7 cellular contexts compared by ENCODE assay signal in the genomic region with DNA sequence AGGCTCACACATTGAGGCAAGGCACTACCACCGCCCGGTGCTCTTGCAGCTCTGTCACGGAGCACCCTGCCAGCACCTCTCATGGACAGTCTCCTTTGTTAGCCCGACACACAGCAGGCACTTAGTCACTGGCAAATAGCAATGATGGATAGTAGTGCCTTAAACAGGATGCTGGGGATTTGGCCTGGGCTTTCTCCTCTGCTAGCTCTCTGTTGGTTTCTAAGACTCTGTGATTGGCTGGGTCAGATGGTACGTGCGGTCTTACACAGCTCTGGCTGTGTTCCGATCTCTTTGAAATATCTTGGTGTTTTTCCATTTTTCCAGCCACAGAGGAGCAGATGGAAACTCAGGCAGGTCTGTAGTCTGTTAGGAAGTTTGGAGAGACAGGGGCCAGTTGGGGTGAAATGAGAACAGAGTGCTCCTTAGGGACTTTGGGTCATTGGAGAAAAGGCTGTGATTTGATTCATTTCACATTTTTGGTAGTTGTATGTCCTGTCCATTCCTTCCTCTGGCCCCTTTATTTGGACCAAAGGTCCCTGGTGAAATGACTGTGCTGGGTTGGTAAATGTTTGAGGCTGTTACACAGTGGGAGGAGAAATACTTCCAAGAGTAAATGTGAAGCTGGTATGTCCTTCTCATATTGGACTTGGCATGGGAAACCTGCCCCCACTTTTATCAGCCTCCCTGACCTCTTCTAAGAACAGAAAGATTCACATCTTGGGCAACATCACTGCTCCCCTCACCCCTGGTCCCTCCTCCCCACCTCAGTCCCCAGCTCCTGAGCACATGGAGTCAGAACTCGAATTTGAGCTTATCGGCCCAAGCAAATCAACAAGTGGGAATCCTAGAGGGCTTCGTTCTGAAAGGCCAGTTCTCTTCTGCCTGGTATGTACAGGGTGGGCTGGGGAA. TPM values are rescaled to one million over a fixed set of nuclear protein-coding genes. Genes with fewer than 3 reads are reported as not detected.
DNase-seq lines count a peak whose midpoint lies in the region; ATAC-seq and TF ChIP-seq lines count a peak whose summit lies in the region.

No MANE protein-coding gene starts in this region.

- H3K9me3 ChIP-seq in adipocyte (ENCODE audit: control insufficient read depth, low read length), result no peaks in the 10 kb centered on the region
- no peaks in the 10 kb centered on the region for H3K9me3 ChIP-seq in suprapubic skin
- no peaks in the 10 kb centered on the region for H3K9me3 ChIP-seq in trophoblast cell (ENCODE audit: insufficient read depth, low read depth, low read length)

- no peak overlapping the region for H2AK5ac ChIP-seq in trophoblast cell (ENCODE audit: low read length)

- POLR2A ChIA-PET in RWPE1 (lab: Yijun Ruan, JAX; ENCODE audit: low non-redundant PET), result interaction anchor here (1.2 kb wide), 1 partner anchor 23 kb away, joined by 6 read pairs; a partner anchor contains a TSS

- no peak overlapping the region for H3K4me2 ChIP-seq in trophoblast cell (ENCODE audit: low read length)

- DNase-seq in HS-5 (ENCODE audit: low read depth), result peak; percentile 97
- peak; percentile 91 for DNase-seq in adipocyte (ENCODE audit: low read depth)
- peak; percentile 80 for DNase-seq in islet precursor cell
- no peak for DNase-seq in suprapubic skin (ENCODE audit: low spot score in 2 of 2)
- no peak for DNase-seq in trophoblast cell
- no peak for DNase-seq in RWPE1 (ENCODE audit: low spot score)

- ATAC-seq in HG03135 (IDR thresholded peaks at IDR 0.05; ENCODE audit: unreplicated experiment), result no peak

- H3K36me3 ChIP-seq in adipocyte (ENCODE audit: control insufficient read depth, insufficient read depth, low read length, severe bottlenecking) (peaks cover 13% of the 10 kb centered on the region), suprapubic skin (no peaks in the 10 kb centered on the region), trophoblast cell (ENCODE audit: control insufficient read depth in 1 of 2, insufficient read depth in 2 of 2, low read length in 2 of 2) (no peaks in the 10 kb centered on the region)

- no peak for TF ChIP-seq CTCF in suprapubic skin (IDR thresholded peaks at IDR 0.05)
- no peak for TF ChIP-seq CTCF in RWPE1 (conservative IDR thresholded peaks at IDR 0.05; ENCODE audit: low read depth)

- H3K27me3 ChIP-seq in adipocyte (replicated peaks; ENCODE audit: control insufficient read depth, insufficient read depth, low read length), result no peaks in the 10 kb centered on the region
- no peaks in the 10 kb centered on the region for H3K27me3 ChIP-seq in suprapubic skin
- H3K27me3 ChIP-seq in trophoblast cell (ENCODE audit: insufficient read depth, low read length), result no peaks in the 10 kb centered on the region

- no peak overlapping the region for H2BK5ac ChIP-seq in trophoblast cell (ENCODE audit: low read depth, low read length, poor library complexity)

- no peak overlapping the region for H3K23ac ChIP-seq in trophoblast cell (ENCODE audit: low read length)

- no peak overlapping the region for H3K4ac ChIP-seq in trophoblast cell (ENCODE audit: low read depth, low read length)

- no peak overlapping the region for H3K18ac ChIP-seq in trophoblast cell (ENCODE audit: low read length)

- H3K4me3 ChIP-seq in adipocyte (ENCODE audit: low read length), result peak overlapping the region; percentile 92
- H3K4me3 ChIP-seq in suprapubic skin, result no peak overlapping the region
- H3K4me3 ChIP-seq in trophoblast cell (ENCODE audit: low read depth, low read length), result no peak overlapping the region

- no peak overlapping the region for H2BK12ac ChIP-seq in trophoblast cell (ENCODE audit: low read length)

- H3K9ac ChIP-seq in adipocyte (ENCODE audit: low read length) (peak overlapping the region; percentile 99), trophoblast cell (ENCODE audit: low read length) (no peak overlapping the region)

- H4K8ac ChIP-seq in trophoblast cell (ENCODE audit: low read depth, low read length), result no peak overlapping the region

- H4K91ac ChIP-seq in trophoblast cell (ENCODE audit: low read depth, low read length), result no peak overlapping the region

- H4K12ac ChIP-seq in trophoblast cell (ENCODE audit: low read depth, low read length), result no peak overlapping the region

- H3K4me1 ChIP-seq in adipocyte (ENCODE audit: control insufficient read depth, insufficient read depth, low read length), result peaks cover 74% of the 10 kb centered on the region
- H3K4me1 ChIP-seq in suprapubic skin, result peaks cover 51% of the 10 kb centered on the region
- peaks cover 3 to 14% of the 10 kb centered on the region in 2 experiments for H3K4me1 ChIP-seq in trophoblast cell (ENCODE audit: control insufficient read depth in 1 of 2, insufficient read depth in 2 of 2, low read length in 2 of 2)

- H3K79me2 ChIP-seq in trophoblast cell (ENCODE audit: control insufficient read depth, insufficient read depth, low read length, poor library complexity), result no peaks in the 10 kb centered on the region

- no peak overlapping the region for H2BK120ac ChIP-seq in trophoblast cell (ENCODE audit: insufficient read depth, low read length, poor library complexity)

- CTCF ChIA-PET in RWPE1 (lab: Yijun Ruan, JAX), result interaction anchor here (0.6 to 1.6 kb wide), 4 partner anchors 18 to 80 kb away, joined by 3 to 6 read pairs (median 4); no protein-coding TSS in a partner anchor

- H2AFZ ChIP-seq in trophoblast cell (ENCODE audit: insufficient read depth, low read length, poor library complexity), result no peak overlapping the region

- no peak overlapping the region for H3K14ac ChIP-seq in trophoblast cell (ENCODE audit: low read length)

- no peak for TF ChIP-seq EP300 in suprapubic skin (IDR thresholded peaks at IDR 0.05)

- H3K27ac ChIP-seq in suprapubic skin (peak overlapping the region; percentile 81), trophoblast cell (ENCODE audit: low read depth, low read length) (no peak overlapping the region), RWPE1 (no peak overlapping the region)

- no peak for TF ChIP-seq POLR2A in suprapubic skin (IDR thresholded peaks at IDR 0.05)

- peaks cover 5% of the 10 kb centered on the region for H3K79me1 ChIP-seq in trophoblast cell (ENCODE audit: low read length)

- WGBS in suprapubic skin, result 79% methylated on average over 10 of the region's 10 CpGs
- WGBS in trophoblast cell (ENCODE audit: extremely low coverage, insufficient coverage, insufficient read length), result no CpG with 5 or more reads among the region's 10 CpGs

RNA-seq across cellular contexts. Expression of a gene that starts 3.4 kb away (rescaled TPM):
- 10 to 100 TPM in 3 of 4 donors, 1 to 10 TPM in 1; 7.1 to 18.7 (median 14.1) TPM for total RNA-seq in suprapubic skin
- polyA plus RNA-seq in trophoblast cell (2013), result 2.8 and 3.3 TPM in 2 replicates

RNA-seq across cellular contexts. Expression of a gene that starts 23.1 kb away (rescaled TPM):
- total RNA-seq in suprapubic skin, result 10 to 100 TPM; 64.8 to 91.6 (median 76.3) TPM
- 28.3 and 28.9 TPM in 2 replicates for polyA plus RNA-seq in trophoblast cell (2013)

Comparison
In these comparisons a context has a peak if more than half of its experiments do, and no peak if none do; other contexts are left out.
1. DNase-seq: peak in HS-5 (single experiment), adipocyte (single experiment) and islet precursor cell (single experiment); none in suprapubic skin (0 of 2), trophoblast cell (0 of 2) and RWPE1 (single experiment).